8 cellular contexts compared by ENCODE assay signal in genomic region chr1:111449703-111450017, GRCh38. TPM values are rescaled to one million over a fixed set of nuclear protein-coding genes. Genes with fewer than 3 reads are reported as not detected.
DNase-seq lines count a peak whose midpoint lies in the region; ATAC-seq, FAIRE-seq and TF ChIP-seq lines count a peak whose summit lies in the region.

No MANE protein-coding gene starts in this region.

- TF ChIP-seq POLR2A in endothelial cell of umbilical vein (IDR thresholded peaks at IDR 0.05; ENCODE audit: low read depth, low read length), result no peak

- intact Hi-C loops in CD4-positive, alpha-beta memory T cell (cut with micrococcal nuclease), result loop anchor here (1.0 to 2.0 kb wide), 4 partner anchors 22 to 306 kb away; partner anchors contain the start of genes DDX20 and RAP1A
- intact Hi-C loops in OCI-LY7 (cut with micrococcal nuclease; ENCODE audit: unreplicated experiment), result loop anchor here (1.0 to 10.0 kb wide), 3 partner anchors 43 to 105 kb away; no protein-coding TSS in a partner anchor
- intact Hi-C loops in endothelial cell of umbilical vein (cut with micrococcal nuclease), result loop anchor here (1.0 kb wide), 2 partner anchors 58 to 306 kb away; partner anchors contain the start of gene DDX20

- peak overlapping the region; percentile 78 to 96 for H3K4me3 ChIP-seq in CD4-positive, alpha-beta memory T cell (ENCODE audit: low read length in 2 of 2)
- peak overlapping the region; percentile 98 for H3K4me3 ChIP-seq in OCI-LY7 (ENCODE audit: low read depth, low read length, poor library complexity, severe bottlenecking)
- peak overlapping the region; percentile 72 to 96 (median 87) for H3K4me3 ChIP-seq in endothelial cell of umbilical vein (replicated peaks in 1 of 3; ENCODE audit: insufficient read depth in 1 of 3, low read depth in 1 of 3, low read length in 3 of 3)
- H3K4me3 ChIP-seq in osteoblast (ENCODE audit: insufficient read depth, low read length), result peak overlapping the region; percentile 93

- TF ChIP-seq CTCF in OCI-LY7 (conservative IDR thresholded peaks at IDR 0.05; ENCODE audit: low read length), result no peak
- no peak for TF ChIP-seq CTCF in endothelial cell of umbilical vein (IDR thresholded peaks at IDR 0.05; ENCODE audit: extremely low read depth in 1 of 2, insufficient read depth in 1 of 2, low read depth in 1 of 2, low read length in 2 of 2)
- TF ChIP-seq CTCF in osteoblast (IDR thresholded peaks at IDR 0.05; ENCODE audit: extremely low read depth, low read depth, low read length), result no peak

- H3K36me3 ChIP-seq in CD4-positive, alpha-beta memory T cell (ENCODE audit: insufficient read depth, low read length), result peaks cover 38% of the 10 kb centered on the region
- H3K36me3 ChIP-seq in OCI-LY7 (ENCODE audit: insufficient read depth, low read length) (peaks cover 80% of the 10 kb centered on the region), endothelial cell of umbilical vein (ENCODE audit: control insufficient read depth in 2 of 2, extremely low read depth in 1 of 2, insufficient read depth in 2 of 2, low read length in 2 of 2) (peaks cover 2 to 7% of the 10 kb centered on the region in 2 experiments), osteoblast (ENCODE audit: insufficient read depth, low read length) (peaks cover 31% of the 10 kb centered on the region)

- CTCF ChIA-PET in CD4-positive, alpha-beta memory T cell (lab: Charles Lee; ENCODE audit: partially characterized antibody), result interaction anchor here (0.8 to 5.5 kb wide), 6 partner anchors 9 to 58 kb away, joined by 3 to 44 read pairs (median 4); partner anchors contain the start of gene C1orf162
- CTCF ChIA-PET in OCI-LY7 (lab: Charles Lee; ENCODE audit: unreplicated experiment) (interaction anchor here (0.6 kb wide), 1 partner anchor 288 kb away, joined by 3 read pairs; no protein-coding TSS in a partner anchor), endothelial cell of umbilical vein (lab: Charles Lee) (interaction anchor here (1.2 kb wide), 2 partner anchors 59 to 227 kb away, joined by 4 to 5 read pairs; no protein-coding TSS in a partner anchor)

- POLR2A ChIA-PET in CD4-positive, alpha-beta memory T cell (lab: Charles Lee; ENCODE audit: partially characterized antibody), result interaction anchor here (1.0 to 8.1 kb wide), 10 partner anchors 9 to 305 kb away, joined by 3 to 164 read pairs (median 4); partner anchors contain the start of gene C1orf162
- POLR2A ChIA-PET in OCI-LY7 (lab: Charles Lee) (interaction anchor here (0.6 to 1.2 kb wide), 3 partner anchors 15 to 579 kb away, joined by 3 to 6 read pairs (median 4); no protein-coding TSS in a partner anchor), endothelial cell of umbilical vein (lab: Charles Lee) (no interaction called here)

- H3K27ac Mint-ChIP-seq in CD4-positive, alpha-beta memory T cell, result peak overlapping the region; percentile 94 to 100 (median 99)

- H2AFZ ChIP-seq in OCI-LY7 (ENCODE audit: low read length) (peak overlapping the region; percentile 59; the same call in 1 of the 2 replicates), endothelial cell of umbilical vein (ENCODE audit: low read depth, low read length) (peak overlapping the region; percentile 75), osteoblast (ENCODE audit: low read length) (peak overlapping the region; percentile 98)

- H3K36me3 Mint-ChIP-seq in CD4-positive, alpha-beta memory T cell, result peaks cover 30 to 76% of the 10 kb centered on the region in 2 donors

- H4K20me1 ChIP-seq in OCI-LY7 (ENCODE audit: insufficient read depth, low read length) (peaks cover 23% of the 10 kb centered on the region; the same call in 1 of the 2 replicates), endothelial cell of umbilical vein (replicated peaks; ENCODE audit: control insufficient read depth, extremely low read depth, insufficient read depth, low read length) (peaks cover 3% of the 10 kb centered on the region), osteoblast (ENCODE audit: insufficient read depth, low read length) (peaks cover 18% of the 10 kb centered on the region)

- H3K79me2 ChIP-seq in OCI-LY7 (ENCODE audit: insufficient read depth, low read depth, low read length) (peaks cover 95% of the 10 kb centered on the region), endothelial cell of umbilical vein (ENCODE audit: control insufficient read depth, insufficient read depth, low read length) (peaks cover 85% of the 10 kb centered on the region), osteoblast (ENCODE audit: insufficient read depth, low read length) (peaks cover 92% of the 10 kb centered on the region)

- BruUV-seq in OCI-LY7 (replicated peaks; lab: Mats Ljungman, UMichigan) (no TSS peak), endothelial cell of umbilical vein (replicated peaks; lab: Mats Ljungman, UMichigan) (no TSS peak)

- ATAC-seq in HG02763 (IDR thresholded peaks at IDR 0.05; ENCODE audit: unreplicated experiment), result no peak

- no peaks in the 10 kb centered on the region for H3K9me1 ChIP-seq in endothelial cell of umbilical vein (replicated peaks; ENCODE audit: control insufficient read depth, extremely low read depth, insufficient read depth, low read length)

- dilution Hi-C loops in endothelial cell of umbilical vein (cut with MboI; ENCODE audit: extremely low pct_ligation_motif_present, low sequenced_read_pairs), result no loop called here

- no peaks in the 10 kb centered on the region for H3K9me3 ChIP-seq in CD4-positive, alpha-beta memory T cell (ENCODE audit: control insufficient read depth in 1 of 2, low read length in 2 of 2)
- H3K9me3 ChIP-seq in OCI-LY7 (ENCODE audit: low read length), result no peaks in the 10 kb centered on the region
- H3K9me3 ChIP-seq in endothelial cell of umbilical vein (replicated peaks; ENCODE audit: control insufficient read depth, insufficient read depth, low read length), result no peaks in the 10 kb centered on the region
- no peaks in the 10 kb centered on the region for H3K9me3 ChIP-seq in osteoblast (ENCODE audit: low read depth, low read length)

- H3K9me3 Mint-ChIP-seq in CD4-positive, alpha-beta memory T cell, result no peaks in the 10 kb centered on the region

- no peak for FAIRE-seq in endothelial cell of umbilical vein (lab: Jason Lieb, UNC)

- H3K4me2 ChIP-seq in OCI-LY7 (ENCODE audit: low read length) (peak overlapping the region; percentile 89), endothelial cell of umbilical vein (ENCODE audit: insufficient read depth, low read length) (peak overlapping the region; percentile 98), osteoblast (ENCODE audit: insufficient read depth, low read length) (peak overlapping the region; percentile 94)

- H3K27me3 Mint-ChIP-seq in CD4-positive, alpha-beta memory T cell, result no peaks in the 10 kb centered on the region

- DNase-seq in CD4-positive, alpha-beta memory T cell, result no peak
- DNase-seq in OCI-LY7 (ENCODE audit: low spot score) (no peak), endothelial cell of umbilical vein (ENCODE audit: low read depth, low spot score) (no peak), osteoblast (ENCODE audit: insufficient read length, low spot score, missing footprints) (no peak), activated gamma-delta T cell (lab: John Stamatoyannopoulos, UW) (no peak), NCI-H69 (lab: John Stamatoyannopoulos, UW) (no peak)
- no peak for DNase-seq in effector CD4-positive, alpha-beta T cell

- H3K27me3 ChIP-seq in CD4-positive, alpha-beta memory T cell (ENCODE audit: insufficient read depth, low read length), result no peaks in the 10 kb centered on the region
- H3K27me3 ChIP-seq in endothelial cell of umbilical vein (ENCODE audit: control insufficient read depth in 2 of 2, insufficient read depth in 2 of 2, low read length in 2 of 2), result no peaks in the 10 kb centered on the region
- no peaks in the 10 kb centered on the region for H3K27me3 ChIP-seq in osteoblast (ENCODE audit: insufficient read depth, low read length)

- H3K27ac ChIP-seq in CD4-positive, alpha-beta memory T cell (ENCODE audit: low read depth, low read length), result peak overlapping the region; percentile 91
- H3K27ac ChIP-seq in OCI-LY7 (ENCODE audit: low read depth, low read length, poor library complexity, severe bottlenecking) (peak overlapping the region; percentile 39), endothelial cell of umbilical vein (ENCODE audit: insufficient read depth, low read depth, low read length) (peak overlapping the region; percentile 74), osteoblast (ENCODE audit: low read depth, low read length) (peak overlapping the region; percentile 88)

- peak overlapping the region; percentile 98 to 100 (median 99) for H3K4me3 Mint-ChIP-seq in CD4-positive, alpha-beta memory T cell

- H3K4me1 Mint-ChIP-seq in CD4-positive, alpha-beta memory T cell, result peaks cover 58 to 92% (median 73%) of the 10 kb centered on the region in 4 donors

- H3K9ac ChIP-seq in endothelial cell of umbilical vein (replicated peaks; ENCODE audit: extremely low read depth, insufficient read depth, low read length), result peak overlapping the region; percentile 95

- H3K9me2 ChIP-seq in OCI-LY7 (ENCODE audit: insufficient read depth, low read length), result no peaks in the 10 kb centered on the region

- peaks cover 82% of the 10 kb centered on the region for H3K4me1 ChIP-seq in CD4-positive, alpha-beta memory T cell (ENCODE audit: insufficient read depth, low read length)
- H3K4me1 ChIP-seq in OCI-LY7 (ENCODE audit: insufficient read depth, low read length, poor library complexity, severe bottlenecking), result peaks cover 36% of the 10 kb centered on the region
- peaks cover 21% of the 10 kb centered on the region for H3K4me1 ChIP-seq in endothelial cell of umbilical vein (ENCODE audit: control insufficient read depth, extremely low read depth, insufficient read depth, low read length)
- peaks cover 17% of the 10 kb centered on the region for H3K4me1 ChIP-seq in osteoblast (ENCODE audit: insufficient read depth, low read length)

RNA-seq across cellular contexts. Expression of gene ATP5PB, which starts 0.4 kb away (rescaled TPM):
- 100 to 1,000 TPM; 103 to 112 TPM for total RNA-seq in CD4-positive, alpha-beta memory T cell
- 100 to 1,000 TPM; 487 to 655 TPM for polyA plus RNA-seq in CD4-positive, alpha-beta memory T cell
- 286 and 291 TPM in 2 replicates for total RNA-seq in OCI-LY7 (2014; rRNA removed; shearing (Covaris generic))
- total RNA-seq in OCI-LY7 (2022) (285 and 303 TPM in 2 replicates), endothelial cell of umbilical vein (235 and 244 TPM in 2 replicates), osteoblast (203 and 272 TPM in 2 replicates)
- 189 and 231 TPM in 2 replicates for polyA plus RNA-seq in endothelial cell of umbilical vein
- 304 and 324 TPM in 2 replicates for polyA plus RNA-seq in endothelial cell of umbilical vein (2011; cell fraction: cytosol; rRNA removed)
- 110 and 142 TPM in 2 replicates for polyA plus RNA-seq in endothelial cell of umbilical vein (2011; cell fraction: nucleus; rRNA removed)
- polyA plus RNA-seq in endothelial cell of umbilical vein (2012), result 254 and 375 TPM in 2 replicates
- 121 and 143 TPM in 2 replicates for polyA minus RNA-seq in endothelial cell of umbilical vein
- polyA minus RNA-seq in endothelial cell of umbilical vein (2011; cell fraction: cytosol; rRNA and poly(A)+ RNA removed), result 157 TPM
- 24.6 and 27.9 TPM in 2 replicates for polyA minus RNA-seq in endothelial cell of umbilical vein (2011; cell fraction: nucleus; rRNA and poly(A)+ RNA removed)

RNA-seq across cellular contexts. Expression of gene WDR77, which starts 0.6 kb away (rescaled TPM):
- 10 to 100 TPM; 26.3 to 30.3 TPM for total RNA-seq in CD4-positive, alpha-beta memory T cell
- 10 to 100 TPM; 38.5 to 52.6 TPM for polyA plus RNA-seq in CD4-positive, alpha-beta memory T cell
- 63.0 and 97.3 TPM in 2 replicates for total RNA-seq in OCI-LY7 (2014; rRNA removed; shearing (Covaris generic))
- total RNA-seq in OCI-LY7 (2022) (59.9 and 66.4 TPM in 2 replicates), endothelial cell of umbilical vein (35.6 and 41.3 TPM in 2 replicates), osteoblast (29.7 and 33.3 TPM in 2 replicates)
- polyA plus RNA-seq in endothelial cell of umbilical vein, result 105 and 116 TPM in 2 replicates
- 109 and 124 TPM in 2 replicates for polyA plus RNA-seq in endothelial cell of umbilical vein (2011; cell fraction: cytosol; rRNA removed)
- 174 and 192 TPM in 2 replicates for polyA plus RNA-seq in endothelial cell of umbilical vein (2011; cell fraction: nucleus; rRNA removed)
- polyA plus RNA-seq in endothelial cell of umbilical vein (2012), result 31.9 and 41.3 TPM in 2 replicates
- polyA minus RNA-seq in endothelial cell of umbilical vein, result 140 and 143 TPM in 2 replicates
- polyA minus RNA-seq in endothelial cell of umbilical vein (2011; cell fraction: cytosol; rRNA and poly(A)+ RNA removed), result 45.9 TPM
- 26.5 and 59.3 TPM in 2 replicates for polyA minus RNA-seq in endothelial cell of umbilical vein (2011; cell fraction: nucleus; rRNA and poly(A)+ RNA removed)

RNA-seq across cellular contexts. Expression of gene OVGP1, which starts 22.1 kb away (rescaled TPM):
- 1 to 10 TPM; 4.5 to 4.9 TPM for total RNA-seq in CD4-positive, alpha-beta memory T cell
- polyA plus RNA-seq in CD4-positive, alpha-beta memory T cell, result under 1 TPM in 1 of 2 donors, not detected in 1; 0.61 TPM
- 3.8 and 4.1 TPM in 2 replicates for total RNA-seq in OCI-LY7 (2014; rRNA removed; shearing (Covaris generic))
- total RNA-seq in OCI-LY7 (2022) (0.93 and 2.0 TPM in 2 replicates), endothelial cell of umbilical vein (0.75 and 0.99 TPM in 2 replicates), osteoblast (0.36 and 0.88 TPM in 2 replicates)
- 1.2 and 1.3 TPM in 2 replicates for polyA plus RNA-seq in endothelial cell of umbilical vein
- polyA plus RNA-seq in endothelial cell of umbilical vein (2011; cell fraction: cytosol; rRNA removed), result 0.36 and 0.47 TPM in 2 replicates
- polyA plus RNA-seq in endothelial cell of umbilical vein (2011; cell fraction: nucleus; rRNA removed), result 11.0 and 14.0 TPM in 2 replicates
- 0.85 and 1.3 TPM in 2 replicates for polyA plus RNA-seq in endothelial cell of umbilical vein (2012)
- 0.74 and 2.6 TPM in 2 replicates for polyA minus RNA-seq in endothelial cell of umbilical vein
- not detected for polyA minus RNA-seq in endothelial cell of umbilical vein (2011; cell fraction: cytosol; rRNA and poly(A)+ RNA removed)
- 2.5 and 2.6 TPM in 2 replicates for polyA minus RNA-seq in endothelial cell of umbilical vein (2011; cell fraction: nucleus; rRNA and poly(A)+ RNA removed)

RNA-seq across cellular contexts. Expression of gene C1orf162, which starts 24.1 kb away (rescaled TPM):
- total RNA-seq in CD4-positive, alpha-beta memory T cell, result 10 to 100 TPM; 74.9 to 75.9 TPM
- polyA plus RNA-seq in CD4-positive, alpha-beta memory T cell, result 100 to 1,000 TPM; 139 to 274 TPM
- 0.39 and 1.3 TPM in 2 replicates for total RNA-seq in OCI-LY7 (2014; rRNA removed; shearing (Covaris generic))
- total RNA-seq in OCI-LY7 (2022) (1.1 and 1.4 TPM in 2 replicates), endothelial cell of umbilical vein (0.35 TPM in 2 replicates), osteoblast (0.29 and 0.36 TPM in 2 replicates)
- 0.81 and 0.89 TPM in 2 replicates for polyA plus RNA-seq in endothelial cell of umbilical vein
- 0.58 and 0.61 TPM in 2 replicates for polyA plus RNA-seq in endothelial cell of umbilical vein (2011; cell fraction: cytosol; rRNA removed)
- polyA plus RNA-seq in endothelial cell of umbilical vein (2011; cell fraction: nucleus; rRNA removed), result 1.5 TPM in 2 replicates
- 0.23 and 0.34 TPM in 2 replicates for polyA plus RNA-seq in endothelial cell of umbilical vein (2012)
- polyA minus RNA-seq in endothelial cell of umbilical vein, result 0.27 and 0.49 TPM in 2 replicates
- not detected for polyA minus RNA-seq in endothelial cell of umbilical vein (2011; cell fraction: cytosol; rRNA and poly(A)+ RNA removed)
- 0.43 and 0.87 TPM in 2 replicates for polyA minus RNA-seq in endothelial cell of umbilical vein (2011; cell fraction: nucleus; rRNA and poly(A)+ RNA removed)

RNA-seq across cellular contexts. Expression of gene ADORA3, which starts 53.8 kb away (rescaled TPM):
- under 1 TPM; 0.41 to 0.42 TPM for total RNA-seq in CD4-positive, alpha-beta memory T cell
- polyA plus RNA-seq in CD4-positive, alpha-beta memory T cell, result under 1 TPM in 1 of 2 donors, not detected in 1; 0.46 TPM
- not detected in 2 replicates for total RNA-seq in OCI-LY7 (2014; rRNA removed; shearing (Covaris generic))
- 0.17 TPM in 1 of 2 replicates, not detected in the other for total RNA-seq in OCI-LY7 (2022)
- total RNA-seq in endothelial cell of umbilical vein, result 0.31 TPM in 1 of 2 replicates, not detected in the other
- polyA plus RNA-seq in endothelial cell of umbilical vein, result 0.03 TPM in 1 of 2 replicates, not detected in the other
- polyA plus RNA-seq in endothelial cell of umbilical vein (2011; cell fraction: cytosol; rRNA removed), result 0.06 TPM in 1 of 2 replicates, not detected in the other
- polyA plus RNA-seq in endothelial cell of umbilical vein (2011; cell fraction: nucleus; rRNA removed), result 0.26 and 0.31 TPM in 2 replicates
- not detected in 2 replicates for polyA plus RNA-seq in endothelial cell of umbilical vein (2012)
- polyA minus RNA-seq in endothelial cell of umbilical vein, result 0.90 TPM in 1 of 2 replicates, not detected in the other
- polyA minus RNA-seq in endothelial cell of umbilical vein (2011; cell fraction: cytosol; rRNA and poly(A)+ RNA removed), result not detected
- polyA minus RNA-seq in endothelial cell of umbilical vein (2011; cell fraction: nucleus; rRNA and poly(A)+ RNA removed), result 0.48 TPM in 1 of 2 replicates, not detected in the other
- not detected in 2 replicates for total RNA-seq in osteoblast

Comparison
In these comparisons a context has a peak if more than half of its experiments do, and no peak if none do; other contexts are left out.
1. H3K27ac ChIP-seq: peak in every context shown above with its lines; median percentile 91 in CD4-positive, alpha-beta memory T cell; 88 in osteoblast; 74 in endothelial cell of umbilical vein; 39 in OCI-LY7.